1 cellular context compared by ENCODE assay signal in the genomic region with DNA sequence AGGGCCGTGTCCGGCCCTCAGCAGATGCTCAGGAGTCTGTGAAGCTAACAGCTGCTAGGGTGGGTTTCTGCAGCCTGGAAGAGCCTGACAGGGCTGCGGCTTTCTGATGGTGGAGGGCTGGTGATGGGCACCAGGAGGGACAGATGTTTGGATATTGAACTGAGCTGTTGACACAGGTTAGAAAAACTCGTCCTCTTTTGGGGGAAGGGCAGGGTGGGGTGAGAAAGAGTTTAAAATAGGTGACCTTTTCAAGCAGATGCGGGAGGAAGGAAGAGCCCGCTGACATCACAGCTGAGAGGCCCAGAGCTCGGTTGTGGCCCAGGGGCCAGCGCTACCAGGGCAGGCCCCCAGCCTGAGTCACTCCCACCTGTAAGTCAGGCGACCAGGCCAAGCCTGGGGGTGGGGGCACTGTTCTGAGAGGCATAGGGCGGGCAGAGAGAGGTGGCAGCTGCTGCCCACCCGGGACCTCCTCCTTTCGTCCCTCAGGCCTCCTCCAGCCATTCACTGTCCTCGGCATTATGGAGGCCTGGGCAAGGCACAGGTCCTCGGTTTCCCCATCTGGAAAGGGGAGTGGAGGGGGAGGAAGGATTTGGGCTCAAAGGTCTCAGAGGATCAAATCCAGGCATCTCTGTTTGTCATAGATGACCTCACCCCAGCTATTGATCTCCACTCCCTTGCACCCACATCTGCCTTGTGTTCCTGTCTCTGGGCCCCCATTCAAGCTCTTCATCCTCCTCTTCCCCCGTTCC.
TF ChIP-seq lines count a peak whose summit lies in the region.

No MANE protein-coding gene starts in this region.

TF ChIP-seq in IMR-90, 13 proteins besides CTCF, POLR2A, EP300 and RAD21 (continued from another document):
- TF ChIP-seq SMC3 (IDR thresholded peaks at IDR 0.05; ENCODE audit: low read depth, low read length) = no peak
